In the genomic region with DNA sequence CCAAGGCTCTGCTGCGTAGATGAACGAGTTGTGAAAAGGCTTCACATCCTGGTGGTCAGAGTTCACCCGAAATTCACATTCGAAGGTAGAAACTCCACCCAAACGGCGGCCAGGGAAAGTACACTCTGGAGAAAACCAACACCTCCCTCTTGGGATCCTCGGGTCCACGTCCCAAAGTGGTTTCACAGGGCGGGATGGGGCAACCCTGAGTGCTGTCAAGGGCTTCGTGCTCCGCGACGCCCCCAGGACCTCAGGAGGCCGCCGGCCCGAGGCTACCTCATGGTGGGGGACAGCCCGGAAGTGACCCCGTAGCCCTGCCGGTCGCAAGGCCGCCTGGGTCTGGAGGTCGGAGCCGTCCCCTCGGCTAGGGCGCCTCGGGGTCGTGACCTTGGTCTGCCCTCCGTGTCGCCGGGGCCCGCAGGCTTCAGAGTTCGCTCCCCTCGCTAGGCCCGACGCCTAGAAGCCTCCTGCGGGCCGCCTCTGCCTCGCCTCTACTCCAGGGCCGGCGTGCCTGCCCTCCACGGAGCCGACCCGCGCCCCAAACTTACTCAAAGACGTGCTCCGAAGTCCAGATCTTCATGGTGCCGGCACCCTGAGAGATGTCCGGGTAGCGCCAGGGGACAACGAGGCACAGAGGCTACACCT, we compare ENCODE assay signal across 8 cellular contexts. TPM values are rescaled to one million over a fixed set of nuclear protein-coding genes. Genes with fewer than 3 reads are reported as not detected.
DNase-seq lines count a peak whose midpoint lies in the region; ATAC-seq and TF ChIP-seq lines count a peak whose summit lies in the region.

A gene (minus strand): TSS at position 636 of the 645 bp plus-strand sequence. CDS start 56 bp downstream, at position 580.

- no peaks in the 10 kb centered on the region for H3K9me3 Mint-ChIP-seq in CD4-positive, alpha-beta memory T cell
- no peaks in the 10 kb centered on the region for H3K9me3 Mint-ChIP-seq in endodermal cell

- WGBS in SK-N-SH (ENCODE audit: low lambda C conversion rate): 7% methylated on average over 6 of the region's 50 CpGs
- 11 to 27% methylated on average over 16 to 50 of the region's 50 CpGs for WGBS in endodermal cell (ENCODE audit: insufficient coverage in 1 of 2, insufficient read length in 1 of 2), 2 experiments

- H3K9ac ChIP-seq in SK-N-SH: peak within 1 kb of the TSS; percentile 59
- peak within 1 kb of the TSS; percentile 49 for H3K9ac ChIP-seq in endodermal cell (ENCODE audit: extremely low read depth, low read length, poor library complexity, severe bottlenecking)

- peaks cover 29 to 58% (median 46%) of the 10 kb centered on the region in 4 donors for H3K4me1 Mint-ChIP-seq in CD4-positive, alpha-beta memory T cell
- H3K4me1 Mint-ChIP-seq in endodermal cell: peaks cover 12% of the 10 kb centered on the region

- peaks cover 10% of the 10 kb centered on the region for H3K36me3 ChIP-seq in CD4-positive, alpha-beta memory T cell (ENCODE audit: insufficient read depth, low read length)
- H3K36me3 ChIP-seq in SK-N-SH (replicated peaks in 1 of 2; ENCODE audit: control insufficient read depth in 1 of 2, insufficient read depth in 2 of 2, low read length in 1 of 2) (peaks cover 17 to 29% of the 10 kb centered on the region in 2 experiments), endodermal cell (ENCODE audit: control insufficient read depth, insufficient read depth, low read length) (peaks cover 23% of the 10 kb centered on the region), vagina (peaks cover 0 to 11% of the 10 kb centered on the region in 2 donors)

- peak within 1 kb of the TSS; percentile 84 to 95 (median 92) for H3K4me3 Mint-ChIP-seq in CD4-positive, alpha-beta memory T cell
- H3K4me3 Mint-ChIP-seq in endodermal cell: peak within 1 kb of the TSS; percentile 78

- ATAC-seq in GM18907 (IDR thresholded peaks at IDR 0.05; ENCODE audit: unreplicated experiment) (peak; percentile 36), HG03097 (IDR thresholded peaks at IDR 0.05; ENCODE audit: low FRiP score, unreplicated experiment) (peak; percentile 25)

- peak within 1 kb of the TSS; percentile 93 for H3K4me2 ChIP-seq in SK-N-SH

- H3K4me1 ChIP-seq in CD4-positive, alpha-beta memory T cell (ENCODE audit: insufficient read depth, low read length): peaks cover 58% of the 10 kb centered on the region
- H3K4me1 ChIP-seq in SK-N-SH (ENCODE audit: control insufficient read depth in 1 of 2, insufficient read depth in 2 of 2, low read depth in 1 of 2, low read length in 1 of 2): peaks cover 7 to 34% of the 10 kb centered on the region in 2 experiments; a peak in 3 of 4 replicates
- no peaks in the 10 kb centered on the region for H3K4me1 ChIP-seq in endodermal cell (ENCODE audit: control insufficient read depth, insufficient read depth, low read length)
- H3K4me1 ChIP-seq in mononuclear cell (ENCODE audit: insufficient read depth, low read length): peaks cover 39% of the 10 kb centered on the region
- H3K4me1 ChIP-seq in vagina: peaks cover 33% of the 10 kb centered on the region

- intact Hi-C loops in CD4-positive, alpha-beta memory T cell (cut with micrococcal nuclease): loop anchor here (1.0 to 5.0 kb wide), 3 partner anchors 10 to 389 kb away; a partner anchor contains a TSS
- intact Hi-C loops in vagina (cut with DNase I): loop anchor here (5.0 kb wide), 1 partner anchor 60 kb away; a partner anchor contains a TSS

- peaks cover 53% of the 10 kb centered on the region for H3K79me2 ChIP-seq in SK-N-SH (ENCODE audit: insufficient read depth)

- TF ChIP-seq RAD21 in SK-N-SH (IDR thresholded peaks at IDR 0.05; ENCODE audit: low read length): no peak

- no peaks in the 10 kb centered on the region for H3K27me3 ChIP-seq in CD4-positive, alpha-beta memory T cell (ENCODE audit: insufficient read depth, low read length)
- H3K27me3 ChIP-seq in SK-N-SH (ENCODE audit: insufficient read depth) (no peaks in the 10 kb centered on the region), endodermal cell (ENCODE audit: control insufficient read depth, insufficient read depth, low read length, poor library complexity, severe bottlenecking) (no peaks in the 10 kb centered on the region), mononuclear cell (ENCODE audit: insufficient read depth, low read length) (no peaks in the 10 kb centered on the region), vagina (no peaks in the 10 kb centered on the region)

- TF ChIP-seq POLR2A in vagina (IDR thresholded peaks at IDR 0.05): no peak

- POLR2A ChIA-PET in CD4-positive, alpha-beta memory T cell (lab: Charles Lee; ENCODE audit: partially characterized antibody): interaction anchor here (1.0 to 4.9 kb wide), 10 partner anchors 10 to 391 kb away, joined by 3 to 104 read pairs (median 5); a partner anchor contains a TSS
- POLR2A ChIA-PET in SK-N-SH (lab: Yijun Ruan, JAX): interaction anchor here (1.0 to 2.1 kb wide), 2 partner anchors 10 to 180 kb away, joined by 3 to 10 read pairs; a partner anchor contains a TSS

- no peak for TF ChIP-seq EP300 in SK-N-SH (IDR thresholded peaks at IDR 0.05; ENCODE audit: borderline replicate concordance in 1 of 2, low read depth in 1 of 2, low read length in 1 of 2)

- no peaks in the 10 kb centered on the region for H3K9me3 ChIP-seq in CD4-positive, alpha-beta memory T cell (ENCODE audit: control insufficient read depth in 1 of 2, low read length in 2 of 2)
- H3K9me3 ChIP-seq in SK-N-SH (no peaks in the 10 kb centered on the region), endodermal cell (ENCODE audit: control insufficient read depth, low read length) (no peaks in the 10 kb centered on the region), mononuclear cell (ENCODE audit: low read depth, low read length) (no peaks in the 10 kb centered on the region), vagina (no peaks in the 10 kb centered on the region)

- DNase-seq in CD4-positive, alpha-beta memory T cell: peak in 3 of 5 donors; percentile 19 to 58 (median 29)
- DNase-seq in SK-N-SH (peak; percentile 69), endodermal cell (no peak), vagina (ENCODE audit: extremely low spot score in 2 of 2) (no peak), COLO829 (ENCODE audit: low spot score) (no peak)

- peak within 1 kb of the TSS; percentile 97 for H2AFZ ChIP-seq in SK-N-SH (ENCODE audit: low read depth)

- peaks cover 4% of the 10 kb centered on the region; the same call in 1 of the 2 replicates for H4K20me1 ChIP-seq in SK-N-SH (ENCODE audit: insufficient read depth)

- peaks cover 7% of the 10 kb centered on the region for H3F3A ChIP-seq in SK-N-SH (replicated peaks; ENCODE audit: insufficient read depth)

- no peaks in the 10 kb centered on the region for H3K27me3 Mint-ChIP-seq in CD4-positive, alpha-beta memory T cell
- H3K27me3 Mint-ChIP-seq in endodermal cell (ENCODE audit: insufficient read depth): peaks cover 14% of the 10 kb centered on the region

- TF ChIP-seq CTCF in SK-N-SH (IDR thresholded peaks at IDR 0.05) (peak; percentile 6; the same call in 1 of the 2 replicates), endodermal cell (conservative IDR thresholded peaks at IDR 0.05) (no peak), vagina (IDR thresholded peaks at IDR 0.05) (no peak)

- H3K27ac ChIP-seq in CD4-positive, alpha-beta memory T cell (ENCODE audit: low read depth, low read length): peak within 1 kb of the TSS; percentile 92
- H3K27ac ChIP-seq in SK-N-SH (ENCODE audit: low read depth in 2 of 2, low read length in 1 of 2) (peak within 1 kb of the TSS; percentile 48 to 89; a peak in 3 of 4 replicates), endodermal cell (ENCODE audit: low read depth, low read length) (peak within 1 kb of the TSS; percentile 14), vagina (peak within 1 kb of the TSS; percentile 88)

- CTCF ChIA-PET in CD4-positive, alpha-beta memory T cell (lab: Charles Lee; ENCODE audit: partially characterized antibody): interaction anchor here (1.3 to 2.2 kb wide), 7 partner anchors 8 to 180 kb away, joined by 3 to 12 read pairs (median 5); a partner anchor contains a TSS
- CTCF ChIA-PET in SK-N-SH (lab: Yijun Ruan, JAX): interaction anchor here (0.9 to 3.5 kb wide), 2 partner anchors 21 to 181 kb away, joined by 3 to 20 read pairs; no protein-coding TSS in a partner anchor

- H3K4me3 ChIP-seq in CD4-positive, alpha-beta memory T cell (ENCODE audit: low read length in 2 of 2): peak within 1 kb of the TSS; percentile 65 to 91
- peak within 1 kb of the TSS; percentile 75 to 89 for H3K4me3 ChIP-seq in SK-N-SH (ENCODE audit: low read depth in 2 of 2, low read length in 1 of 2)
- peak within 1 kb of the TSS; percentile 84 for H3K4me3 ChIP-seq in endodermal cell (ENCODE audit: low read length)
- H3K4me3 ChIP-seq in mononuclear cell (ENCODE audit: low read length): peak within 1 kb of the TSS; percentile 80
- H3K4me3 ChIP-seq in vagina: peak within 1 kb of the TSS; percentile 73 to 91

- H3K9me2 ChIP-seq in SK-N-SH: no peaks in the 10 kb centered on the region

- peak within 1 kb of the TSS; percentile 91 to 97 (median 97) for H3K27ac Mint-ChIP-seq in CD4-positive, alpha-beta memory T cell
- peak within 1 kb of the TSS; percentile 86 for H3K27ac Mint-ChIP-seq in endodermal cell

- peaks cover 5 to 19% of the 10 kb centered on the region in 2 donors for H3K36me3 Mint-ChIP-seq in CD4-positive, alpha-beta memory T cell
- peaks cover 20% of the 10 kb centered on the region for H3K36me3 Mint-ChIP-seq in endodermal cell (ENCODE audit: low read depth)

TF ChIP-seq in SK-N-SH, 30 proteins besides CTCF, POLR2A, EP300 and RAD21 (continues in another document):
- TF ChIP-seq POLR2AphosphoS5 (IDR thresholded peaks at IDR 0.05; ENCODE audit: low read depth, low read length): no peak
- TF ChIP-seq YY1 (IDR thresholded peaks at IDR 0.05; ENCODE audit: low read depth): no peak
- no peak for TF ChIP-seq TAF1 (IDR thresholded peaks at IDR 0.05; ENCODE audit: borderline replicate concordance, low read depth, low read length)
- no peak for TF ChIP-seq FOXM1 (IDR thresholded peaks at IDR 0.05; ENCODE audit: low read depth)
- TF ChIP-seq RCOR1 (IDR thresholded peaks at IDR 0.05; ENCODE audit: low read length): no peak
- TF ChIP-seq, protein P1, sequence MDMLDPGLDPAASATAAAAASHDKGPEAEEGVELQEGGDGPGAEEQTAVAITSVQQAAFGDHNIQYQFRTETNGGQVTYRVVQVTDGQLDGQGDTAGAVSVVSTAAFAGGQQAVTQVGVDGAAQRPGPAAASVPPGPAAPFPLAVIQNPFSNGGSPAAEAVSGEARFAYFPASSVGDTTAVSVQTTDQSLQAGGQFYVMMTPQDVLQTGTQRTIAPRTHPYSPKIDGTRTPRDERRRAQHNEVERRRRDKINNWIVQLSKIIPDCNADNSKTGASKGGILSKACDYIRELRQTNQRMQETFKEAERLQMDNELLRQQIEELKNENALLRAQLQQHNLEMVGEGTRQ (IDR thresholded peaks at IDR 0.05; ENCODE audit: borderline replicate concordance, low read depth, low read length): no peak

RNA-seq across cellular contexts. Expression of the gene that starts here (rescaled TPM):
- 10 to 100 TPM; 47.0 to 53.5 TPM for total RNA-seq in CD4-positive, alpha-beta memory T cell
- polyA plus RNA-seq in CD4-positive, alpha-beta memory T cell: 10 to 100 TPM; 35.7 to 54.7 TPM
- 20.9 and 27.4 TPM in 2 replicates for polyA plus RNA-seq in SK-N-SH (2012; rRNA removed)
- 38.1 and 58.8 TPM in 2 replicates for polyA plus RNA-seq in SK-N-SH (2012; cell fraction: cytosol; rRNA removed)
- polyA plus RNA-seq in SK-N-SH (2012; cell fraction: nucleus; rRNA removed): 6.0 and 10.8 TPM in 2 replicates
- total RNA-seq in endodermal cell (10 to 100 TPM; 48.6 to 50.8 TPM), mononuclear cell (72.8 TPM), vagina (73.4 TPM)
- polyA plus RNA-seq in endodermal cell (2013, experiment 1 of 2): 54.6 TPM
- polyA plus RNA-seq in endodermal cell (2013, experiment 2 of 2): 51.3 TPM

Comparison
In these comparisons a context has a peak if more than half of its experiments do, and no peak if none do; other contexts are left out.
1. DNase-seq: peak in CD4-positive, alpha-beta memory T cell (3 of 5) and SK-N-SH (single experiment); none in endodermal cell (single experiment), vagina (0 of 2) and COLO829 (single experiment).
2. H3K27ac ChIP-seq: peak in every context shown above with its lines; median percentile 92 in CD4-positive, alpha-beta memory T cell; 88 in vagina; 68 in SK-N-SH; 14 in endodermal cell.
3. Peak in every context shown above with its lines, with median percentiles within 50 percentile points of each other: H3K4me3 ChIP-seq.